Comparison of ENCODE assay signal across 8 cellular contexts in genomic region chr1:41783189-41783639, GRCh38.
A peak's percentile ranks its signal among the peaks of the same experiment; 100 is the strongest.
DNase-seq lines count a peak whose midpoint lies in the region; ATAC-seq, FAIRE-seq and TF ChIP-seq lines count a peak whose summit lies in the region.

No MANE protein-coding gene starts in this region.

- ATAC-seq in GM21381 (IDR thresholded peaks at IDR 0.05; ENCODE audit: unreplicated experiment): no peak
- ATAC-seq in GM21515 (IDR thresholded peaks at IDR 0.05; ENCODE audit: unreplicated experiment): no peak

- H3K27ac ChIP-seq in osteoblast (ENCODE audit: low read depth, low read length) (peak overlapping the region; percentile 82), spleen (no peak overlapping the region)

- TF ChIP-seq CTCF in bronchial epithelial cell (IDR thresholded peaks at IDR 0.05; ENCODE audit: insufficient read depth, low read length, severe bottlenecking): no peak
- no peak for TF ChIP-seq CTCF in osteoblast (IDR thresholded peaks at IDR 0.05; ENCODE audit: extremely low read depth, low read depth, low read length)
- no peak for TF ChIP-seq CTCF in spleen (IDR thresholded peaks at IDR 0.05 in 8 of 11, conservative IDR thresholded peaks at IDR 0.05 in 3 of 11)

- peak overlapping the region; percentile 66 for H2AFZ ChIP-seq in osteoblast (ENCODE audit: low read length)

- no peaks in the 10 kb centered on the region for H4K20me1 ChIP-seq in osteoblast (ENCODE audit: insufficient read depth, low read length)

- H3K9me3 ChIP-seq in osteoblast (ENCODE audit: low read depth, low read length): no peaks in the 10 kb centered on the region
- H3K9me3 ChIP-seq in spleen: no peaks in the 10 kb centered on the region

- H3K4me1 ChIP-seq in osteoblast (ENCODE audit: insufficient read depth, low read length): peaks cover 27% of the 10 kb centered on the region
- peaks cover 0 to 8% (median 2%) of the 10 kb centered on the region in 6 donors for H3K4me1 ChIP-seq in spleen

- DNase-seq in COLO829 (ENCODE audit: low spot score): peak; percentile 65
- DNase-seq in NCI-H187 treated with DMSO at 0.1 percent for 48 hours (lab: John Stamatoyannopoulos, UW): peak; percentile 32
- DNase-seq in bronchial epithelial cell (ENCODE audit: low read depth): peak; percentile 91
- DNase-seq in osteoblast (ENCODE audit: insufficient read length, low spot score, missing footprints): peak; percentile 94
- no peak for DNase-seq in HuH-7 (ENCODE audit: low spot score)
- DNase-seq in spleen: no peak

- TF ChIP-seq POLR2A in spleen (IDR thresholded peaks at IDR 0.05): no peak

- intact Hi-C loops in spleen (cut with DNase I; ENCODE audit: low total_unique reads): no loop called here

- peak overlapping the region; percentile 85 for H3K4me2 ChIP-seq in osteoblast (ENCODE audit: insufficient read depth, low read length)

- 32 to 78% (median 62%) methylated on average over 11 of the region's 11 CpGs for WGBS in spleen, 5 donors

- H3K27me3 ChIP-seq in bronchial epithelial cell (ENCODE audit: control insufficient read depth, insufficient read depth, low read length): no peaks in the 10 kb centered on the region
- no peaks in the 10 kb centered on the region for H3K27me3 ChIP-seq in osteoblast (ENCODE audit: insufficient read depth, low read length)
- no peaks in the 10 kb centered on the region for H3K27me3 ChIP-seq in spleen (replicated peaks in 1 of 7)

- H3K4me3 ChIP-seq in bronchial epithelial cell (ENCODE audit: low read depth, low read length) (no peak overlapping the region), osteoblast (ENCODE audit: insufficient read depth, low read length) (peak overlapping the region; percentile 54), spleen (no peak overlapping the region)

- FAIRE-seq in bronchial epithelial cell (lab: Jason Lieb, UNC): peak; percentile 80

- H3K79me2 ChIP-seq in osteoblast (ENCODE audit: insufficient read depth, low read length): no peaks in the 10 kb centered on the region

- H3K36me3 ChIP-seq in bronchial epithelial cell (ENCODE audit: control insufficient read depth, insufficient read depth, low read length) (no peaks in the 10 kb centered on the region), osteoblast (ENCODE audit: insufficient read depth, low read length) (no peaks in the 10 kb centered on the region), spleen (no peaks in the 10 kb centered on the region)

Comparison
In these comparisons a context has a peak if more than half of its experiments do, and no peak if none do; other contexts are left out.
1. DNase-seq: peak in COLO829 (single experiment), NCI-H187 treated with DMSO at 0.1 percent for 48 hours (single experiment), bronchial epithelial cell (single experiment) and osteoblast (single experiment); none in HuH-7 (single experiment) and spleen (single experiment).